14 cellular contexts compared by ENCODE assay signal in genomic region chr1:145958734-145959133, GRCh38. TPM values are rescaled to one million over a fixed set of nuclear protein-coding genes. Genes with fewer than 3 reads are reported as not detected.
A peak's percentile ranks its signal among the peaks of the same experiment; 100 is the strongest.
DNase-seq lines count a peak whose midpoint lies in the region; ATAC-seq and TF ChIP-seq lines count a peak whose summit lies in the region.
"Had no signal": no experiment of that assay in that cellular context is flagged by ENCODE, and none has a peak within 500 bp of the region (broad histone marks: within the 10 kb centered on the region; RNA-seq: fewer than 3 reads in every experiment).

No MANE protein-coding gene starts in this region.

- CTCF ChIA-PET in activated CD4-positive, alpha-beta T cell treated with anti-CD3 and anti-CD28 coated beads for 36 hours (lab: Charles Lee): interaction anchor here (0.7 to 5.1 kb wide), 7 partner anchors 11 to 114 kb away, joined by 3 to 38 read pairs (median 5); partner anchors contain the start of genes NUDT17 and RBM8A
- CTCF ChIA-PET in PC-9 (lab: Charles Lee): interaction anchor here (0.9 kb wide), 1 partner anchor 31 kb away, joined by 3 read pairs; the partner anchor contains the start of gene RBM8A
- CTCF ChIA-PET in activated CD4-positive, alpha-beta memory T cell treated with anti-CD3 and anti-CD28 coated beads for 36 hours (lab: Charles Lee): interaction anchor here (0.8 to 3.1 kb wide), 9 partner anchors 10 to 113 kb away, joined by 3 to 29 read pairs (median 7); partner anchors contain the start of genes NUDT17, PEX11B and RBM8A

- peak overlapping the region; percentile 87 for H3K4me3 Mint-ChIP-seq in activated CD4-positive, alpha-beta T cell treated with anti-CD3 and anti-CD28 coated beads for 36 hours
- no peak overlapping the region for H3K4me3 Mint-ChIP-seq in activated CD4-positive, alpha-beta memory T cell treated with anti-CD3 and anti-CD28 coated beads for 36 hours
- H3K4me3 Mint-ChIP-seq in H9: peak overlapping the region in 1 of 2 experiments; percentile 17; a peak in 2 of 5 replicates

- H3K4me2 ChIP-seq in PC-9 (peak overlapping the region; percentile 82; the same call in 1 of the 2 replicates), H9 (ENCODE audit: insufficient read depth, insufficient read length, low read length) (no peak overlapping the region)

- H3K9ac ChIP-seq in H9 (ENCODE audit: extremely low read depth, insufficient read length, low read length): no peak overlapping the region

- peaks cover 19% of the 10 kb centered on the region for H3F3A ChIP-seq in PC-9 (ENCODE audit: insufficient read depth, low read depth)

- intact Hi-C loops in activated CD4-positive, alpha-beta T cell treated with anti-CD3 and anti-CD28 coated beads for 36 hours (cut with DNase I, micrococcal nuclease): loop anchor here (1.0 kb wide), 6 partner anchors 31 to 99 kb away; partner anchors contain the start of genes PEX11B (in 1 of the 2), PIAS3 (in 1 of the 2), RBM8A (in 1 of the 2) and TXNIP (in 1 of the 2)
- intact Hi-C loops in PC-9 (cut with micrococcal nuclease; ENCODE audit: unreplicated experiment): no loop called here
- intact Hi-C loops in stomach (cut with DNase I; ENCODE audit: low total_unique reads): no loop called here
- intact Hi-C loops in activated CD4-positive, alpha-beta memory T cell treated with anti-CD3 and anti-CD28 coated beads for 36 hours (cut with micrococcal nuclease): loop anchor here (1.0 to 5.0 kb wide), 4 partner anchors 38 to 131 kb away; partner anchors contain the start of genes PEX11B, PIAS3 and TXNIP

- TF ChIP-seq EP300 in stomach (IDR thresholded peaks at IDR 0.05): no peak

- H3K9me2 ChIP-seq in PC-9 (ENCODE audit: insufficient read depth): no peaks in the 10 kb centered on the region

- H2BK20ac ChIP-seq in H9 (ENCODE audit: low read depth, low read length, poor library complexity, severe bottlenecking): no peak overlapping the region

- no peaks in the 10 kb centered on the region for H3K79me1 ChIP-seq in H9 (ENCODE audit: insufficient read depth, low read depth, low read length, poor library complexity, severe bottlenecking)

- no peaks in the 10 kb centered on the region for H4K20me1 ChIP-seq in PC-9 (ENCODE audit: insufficient read depth)
- no peaks in the 10 kb centered on the region for H4K20me1 ChIP-seq in H9 (ENCODE audit: control insufficient read depth, insufficient read depth, insufficient read length)

- no peaks in the 10 kb centered on the region for H3K27me3 Mint-ChIP-seq in activated CD4-positive, alpha-beta T cell treated with anti-CD3 and anti-CD28 coated beads for 36 hours
- no peaks in the 10 kb centered on the region for H3K27me3 Mint-ChIP-seq in activated CD4-positive, alpha-beta memory T cell treated with anti-CD3 and anti-CD28 coated beads for 36 hours
- peaks cover 76% of the 10 kb centered on the region for H3K27me3 Mint-ChIP-seq in H9 (ENCODE audit: low read depth)

- H3K79me2 ChIP-seq in PC-9 (ENCODE audit: low read depth) (no peaks in the 10 kb centered on the region), H9 (ENCODE audit: insufficient read depth, low read length) (no peaks in the 10 kb centered on the region)

- H3K14ac ChIP-seq in H9 (ENCODE audit: insufficient read depth, low read length): no peak overlapping the region

- no peak overlapping the region for H2BK120ac ChIP-seq in H9 (ENCODE audit: low read depth, low read length, poor library complexity, severe bottlenecking)

- H3K23ac ChIP-seq in H9 (ENCODE audit: insufficient read length, low read depth, low read length): no peak overlapping the region

- H2AK5ac ChIP-seq in H9 (ENCODE audit: insufficient read length, low read length): no peak overlapping the region

- H3K27me3 ChIP-seq in PC-9 (ENCODE audit: insufficient read depth, low read depth): peaks cover 52% of the 10 kb centered on the region
- peaks cover 0 to 14% (median 8%) of the 10 kb centered on the region in 3 donors for H3K27me3 ChIP-seq in stomach
- peaks cover 42% of the 10 kb centered on the region for H3K27me3 ChIP-seq in H9 (ENCODE audit: insufficient read depth, low read length)
- H3K27me3 ChIP-seq: MG63 had no signal

- peaks cover 10% of the 10 kb centered on the region for H3K36me3 Mint-ChIP-seq in activated CD4-positive, alpha-beta T cell treated with anti-CD3 and anti-CD28 coated beads for 36 hours (ENCODE audit: low read depth)
- peaks cover 1% of the 10 kb centered on the region for H3K36me3 Mint-ChIP-seq in activated CD4-positive, alpha-beta memory T cell treated with anti-CD3 and anti-CD28 coated beads for 36 hours
- no peaks in the 10 kb centered on the region; a peak in 1 of 7 replicates for H3K36me3 Mint-ChIP-seq in H9 (ENCODE audit: insufficient read depth in 1 of 3, low read depth in 3 of 3)
- H3K36me3 Mint-ChIP-seq: activated naive CD4-positive, alpha-beta T cell treated with anti-CD3 and anti-CD28 coated beads, Interleukin-2, amount 10 ng/mL, durations not matched to agents 7 days and 5 days had no signal

- no peak overlapping the region for H3K4ac ChIP-seq in H9 (ENCODE audit: low read depth, low read length)

- no peak overlapping the region for H4K8ac ChIP-seq in H9 (replicated peaks; ENCODE audit: insufficient read length, low read depth, low read length)

- H3K27ac ChIP-seq in PC-9 (no peak overlapping the region), stomach (peak overlapping the region in 4 of 5 donors; percentile 92 to 99 (median 96)), H9 (ENCODE audit: insufficient read length, low read depth, low read length) (no peak overlapping the region)

- H2BK5ac ChIP-seq in H9 (ENCODE audit: insufficient read length, low read length): no peak overlapping the region

- H3K9me3 ChIP-seq in PC-9 (ENCODE audit: insufficient read depth, low read depth) (no peaks in the 10 kb centered on the region), stomach (no peaks in the 10 kb centered on the region), H9 (ENCODE audit: control insufficient read depth, low read depth, low read length) (no peaks in the 10 kb centered on the region)
- H3K9me3 ChIP-seq: MG63 had no signal

- no peak overlapping the region for H4K5ac ChIP-seq in H9 (ENCODE audit: insufficient read length, low read depth, low read length)

- H2AFZ ChIP-seq in PC-9 (no peak overlapping the region), H9 (ENCODE audit: low read length) (no peak overlapping the region)

- no peak for TF ChIP-seq POLR2A in stomach (IDR thresholded peaks at IDR 0.05)

- TF ChIP-seq CTCF in PC-9 (conservative IDR thresholded peaks at IDR 0.05) (no peak), stomach (IDR thresholded peaks at IDR 0.05) (no peak), H9 (conservative IDR thresholded peaks at IDR 0.05) (no peak)

- H3T11ph ChIP-seq in H9 (ENCODE audit: low read length): no peak overlapping the region

- H3K36me3 ChIP-seq in PC-9 (ENCODE audit: low read depth) (no peaks in the 10 kb centered on the region), stomach (no peaks in the 10 kb centered on the region)

- H2BK12ac ChIP-seq in H9 (ENCODE audit: insufficient read length, low read depth, low read length): no peak overlapping the region

- ATAC-seq in activated CD4-positive, alpha-beta T cell treated with anti-CD3 and anti-CD28 coated beads for 36 hours: no peak

- POLR2A ChIA-PET in activated CD4-positive, alpha-beta T cell treated with anti-CD3 and anti-CD28 coated beads for 36 hours (lab: Charles Lee): interaction anchor here (0.7 to 3.5 kb wide), 6 partner anchors 21 to 113 kb away, joined by 3 to 43 read pairs (median 8); partner anchors contain the start of genes ANKRD35, NUDT17, PIAS3 and RBM8A
- POLR2A ChIA-PET in PC-9 (lab: Charles Lee; ENCODE audit: unreplicated experiment): no interaction called here
- POLR2A ChIA-PET in activated CD4-positive, alpha-beta memory T cell treated with anti-CD3 and anti-CD28 coated beads for 36 hours (lab: Charles Lee): interaction anchor here (1.4 to 3.6 kb wide), 7 partner anchors 20 to 100 kb away, joined by 4 to 46 read pairs (median 14); partner anchors contain the start of genes PEX11B, PIAS3, RBM8A and TXNIP

- no peaks in the 10 kb centered on the region for H3K9me3 Mint-ChIP-seq in activated CD4-positive, alpha-beta T cell treated with anti-CD3 and anti-CD28 coated beads for 36 hours (ENCODE audit: low read depth)
- H3K9me3 Mint-ChIP-seq in activated CD4-positive, alpha-beta memory T cell treated with anti-CD3 and anti-CD28 coated beads for 36 hours: no peaks in the 10 kb centered on the region
- no peaks in the 10 kb centered on the region for H3K9me3 Mint-ChIP-seq in H9
- H3K9me3 Mint-ChIP-seq: activated naive CD4-positive, alpha-beta T cell treated with anti-CD3 and anti-CD28 coated beads, Interleukin-2, amount 10 ng/mL, durations not matched to agents 7 days and 5 days had no signal

- peaks cover 26% of the 10 kb centered on the region for H3K23me2 ChIP-seq in H9 (ENCODE audit: insufficient read length, low read depth, low read length, poor library complexity, severe bottlenecking)

- H3K4me1 ChIP-seq in PC-9 (replicated peaks; ENCODE audit: insufficient read depth): peaks cover 23% of the 10 kb centered on the region
- peaks cover 39 to 90% (median 80%) of the 10 kb centered on the region in 4 donors for H3K4me1 ChIP-seq in stomach
- peaks cover 2% of the 10 kb centered on the region; the same call in 1 of the 2 replicates for H3K4me1 ChIP-seq in H9 (ENCODE audit: insufficient read depth, low read length)

- H2BK15ac ChIP-seq in H9 (ENCODE audit: low read depth, low read length): no peak overlapping the region

- H3K56ac ChIP-seq in H9 (ENCODE audit: insufficient read length, low read depth, low read length): no peak overlapping the region

- BruUV-seq in PC-9 (replicated peaks; lab: Mats Ljungman, UMichigan): no TSS peak

- no peak overlapping the region for H3K27ac Mint-ChIP-seq in activated CD4-positive, alpha-beta T cell treated with anti-CD3 and anti-CD28 coated beads for 36 hours
- no peak overlapping the region for H3K27ac Mint-ChIP-seq in activated CD4-positive, alpha-beta memory T cell treated with anti-CD3 and anti-CD28 coated beads for 36 hours
- no peak overlapping the region for H3K27ac Mint-ChIP-seq in H9

- peaks cover 63% of the 10 kb centered on the region for H3K4me1 Mint-ChIP-seq in activated CD4-positive, alpha-beta T cell treated with anti-CD3 and anti-CD28 coated beads for 36 hours
- H3K4me1 Mint-ChIP-seq in activated CD4-positive, alpha-beta memory T cell treated with anti-CD3 and anti-CD28 coated beads for 36 hours (ENCODE audit: low read depth): peaks cover 62% of the 10 kb centered on the region
- H3K4me1 Mint-ChIP-seq in H9: peaks cover 35 to 40% of the 10 kb centered on the region in 2 experiments

- DNase-seq in activated CD4-positive, alpha-beta T cell treated with anti-CD3 and anti-CD28 coated beads for 36 hours: no peak
- DNase-seq in activated CD4-positive, alpha-beta T cell treated with anti-CD3 and anti-CD28 coated beads for 48 hours: no peak
- DNase-seq in PC-9: no peak
- DNase-seq in globus pallidus (ENCODE audit: low spot score): peak; percentile 5
- no peak for DNase-seq in stomach
- DNase-seq in activated CD4-positive, alpha-beta memory T cell treated with anti-CD3 and anti-CD28 coated beads for 36 hours: no peak
- no peak for DNase-seq in NCI-H2029 (lab: John Stamatoyannopoulos, UW)
- DNase-seq in H9: no peak
- DNase-seq: activated CD4-positive, alpha-beta T cell treated with anti-CD3 and anti-CD28 coated beads, Interleukin-2, amount 50 U/mL, for 48 hours; activated naive CD4-positive, alpha-beta T cell treated with anti-CD3 and anti-CD28 coated beads, Interleukin-2, amount 10 ng/mL, durations not matched to agents 7 days and 5 days; DMS153; MG63; T-helper 1 cell; trophoblast cell had no signal

- H3K4me3 ChIP-seq in PC-9 (no peak overlapping the region), stomach (no peak overlapping the region)

- no peak overlapping the region for H4K91ac ChIP-seq in H9 (ENCODE audit: insufficient read length, low read depth, low read length)

- H3K18ac ChIP-seq in H9 (ENCODE audit: insufficient read length, low read depth, low read length): no peak overlapping the region

RNA-seq across cellular contexts. Expression of gene LIX1L, which starts 0.9 kb away (rescaled TPM):
- 10 to 100 TPM; 44.9 to 49.4 TPM for total RNA-seq in activated CD4-positive, alpha-beta T cell treated with anti-CD3 and anti-CD28 coated beads for 36 hours
- 0.48 and 0.50 TPM in 2 replicates for total RNA-seq in PC-9 (2021)
- 10 to 100 TPM in 3 of 5 donors, 1 to 10 TPM in 2; 5.8 to 28.4 (median 14.0) TPM for total RNA-seq in stomach
- polyA plus RNA-seq in stomach: 1 to 10 TPM; 7.2 to 8.2 (median 7.4) TPM
- 10 to 100 TPM; 46.6 to 47.8 TPM for total RNA-seq in activated CD4-positive, alpha-beta memory T cell treated with anti-CD3 and anti-CD28 coated beads for 36 hours
- total RNA-seq in H9 (2021): 5.9 TPM in 2 replicates

RNA-seq across cellular contexts. Expression of gene ANKRD34A, which starts 5.6 kb away (rescaled TPM):
- total RNA-seq in activated CD4-positive, alpha-beta T cell treated with anti-CD3 and anti-CD28 coated beads for 36 hours: 1 to 10 TPM; 5.8 to 6.1 TPM
- total RNA-seq in PC-9 (2021) (0.33 and 0.50 TPM in 2 replicates), stomach (1 to 10 TPM in 1 of 5 donors, under 1 TPM in 2, not detected in 2; 0.73 to 2.6 (median 0.87) TPM), H9 (2021) (0.20 and 0.39 TPM in 2 replicates)
- under 1 TPM in 2 of 3 donors, not detected in 1; 0.19 to 0.45 TPM for polyA plus RNA-seq in stomach
- total RNA-seq in activated CD4-positive, alpha-beta memory T cell treated with anti-CD3 and anti-CD28 coated beads for 36 hours: 1 to 10 TPM; 4.6 to 4.7 TPM

RNA-seq across cellular contexts. Expression of gene POLR3GL, which starts 5.8 kb away (rescaled TPM):
- total RNA-seq in activated CD4-positive, alpha-beta T cell treated with anti-CD3 and anti-CD28 coated beads for 36 hours: 10 to 100 TPM; 19.3 to 22.4 TPM
- total RNA-seq in PC-9 (2021) (7.2 and 10.6 TPM in 2 replicates), stomach (100 to 1,000 TPM in 1 of 5 donors, 10 to 100 TPM in 3, 1 to 10 TPM in 1; 5.8 to 165 (median 18.9) TPM), H9 (2021) (6.0 and 7.9 TPM in 2 replicates)
- 10 to 100 TPM; 31.4 to 53.2 (median 43.9) TPM for polyA plus RNA-seq in stomach
- total RNA-seq in activated CD4-positive, alpha-beta memory T cell treated with anti-CD3 and anti-CD28 coated beads for 36 hours: 10 to 100 TPM; 27.3 to 30.9 TPM

RNA-seq across cellular contexts. Expression of gene RBM8A, which starts 31.4 kb away (rescaled TPM):
- 100 to 1,000 TPM; 293 to 330 TPM for total RNA-seq in activated CD4-positive, alpha-beta T cell treated with anti-CD3 and anti-CD28 coated beads for 36 hours
- total RNA-seq in PC-9 (2021): 129 and 181 TPM in 2 replicates
- 10 to 100 TPM in 4 of 5 donors, 1 to 10 TPM in 1; 9.3 to 81.3 (median 44.6) TPM for total RNA-seq in stomach
- 100 to 1,000 TPM in 2 of 3 donors, 10 to 100 TPM in 1; 79.3 to 113 (median 101) TPM for polyA plus RNA-seq in stomach
- 100 to 1,000 TPM; 275 to 277 TPM for total RNA-seq in activated CD4-positive, alpha-beta memory T cell treated with anti-CD3 and anti-CD28 coated beads for 36 hours
- 298 and 306 TPM in 2 replicates for total RNA-seq in H9 (2021)

RNA-seq across cellular contexts. Expression of gene TXNIP, which starts 37.6 kb away (rescaled TPM):
- total RNA-seq in activated CD4-positive, alpha-beta T cell treated with anti-CD3 and anti-CD28 coated beads for 36 hours: 100 to 1,000 TPM; 112 TPM
- total RNA-seq in PC-9 (2021) (95.7 and 131 TPM in 2 replicates), stomach (1,000 to 10,000 TPM in 3 of 5 donors, 100 to 1,000 TPM in 2; 204 to 3,386 (median 1,054) TPM), H9 (2021) (20.8 and 23.2 TPM in 2 replicates)
- polyA plus RNA-seq in stomach: 100 to 1,000 TPM; 217 to 613 (median 334) TPM
- 10 to 100 TPM; 82.6 to 88.8 TPM for total RNA-seq in activated CD4-positive, alpha-beta memory T cell treated with anti-CD3 and anti-CD28 coated beads for 36 hours

Comparison
In these comparisons a context has a peak if more than half of its experiments do, and no peak if none do; other contexts are left out.
1. H3K27ac ChIP-seq: peak in stomach (4 of 5); none in PC-9 (single experiment) and H9 (single experiment).
2. intact Hi-C loops: an anchor here in activated CD4-positive, alpha-beta T cell treated with anti-CD3 and anti-CD28 coated beads for 36 hours (1.0 kb wide) and activated CD4-positive, alpha-beta memory T cell treated with anti-CD3 and anti-CD28 coated beads for 36 hours (1.0 to 5.0 kb wide); none called in PC-9 and stomach.